11 cellular contexts compared by ENCODE assay signal in the genomic region with DNA sequence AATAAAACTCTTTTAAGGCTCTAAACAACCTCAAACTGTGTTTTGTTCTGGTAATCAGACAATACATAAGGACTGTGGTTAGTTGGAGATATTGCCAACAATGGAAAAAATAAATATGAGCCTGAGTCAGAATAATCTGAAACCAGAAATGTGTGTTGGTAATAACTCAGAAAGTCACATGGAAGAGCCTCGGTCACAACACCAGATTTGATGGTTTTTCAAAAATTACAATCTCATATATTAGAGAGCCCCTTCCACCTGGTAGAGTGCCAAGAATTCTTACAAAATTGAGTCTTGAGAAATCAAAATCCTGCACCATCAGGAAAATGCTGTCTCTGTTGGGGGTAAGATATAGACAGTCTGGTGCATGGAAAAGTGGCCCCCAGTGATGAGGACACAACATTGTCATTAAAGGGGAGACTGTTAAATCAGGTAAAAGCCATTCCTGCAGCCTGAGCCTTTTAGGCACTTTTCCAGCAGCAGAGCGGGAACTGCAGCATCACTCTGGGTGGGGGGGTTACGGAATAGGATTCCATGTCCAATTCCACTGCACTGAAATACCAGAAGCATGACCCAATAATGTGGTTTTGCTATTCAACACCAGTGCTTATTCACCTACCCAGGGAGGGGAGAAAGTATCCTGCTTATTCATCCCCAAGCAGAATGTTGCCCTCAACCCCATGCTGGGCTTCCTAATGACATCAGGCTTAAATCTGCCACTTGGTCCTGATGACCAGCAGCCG. TPM values are rescaled to one million over a fixed set of nuclear protein-coding genes. Genes with fewer than 3 reads are reported as not detected.
DNase-seq lines count a peak whose midpoint lies in the region; ATAC-seq, FAIRE-seq and TF ChIP-seq lines count a peak whose summit lies in the region.
"Had no signal": no experiment of that assay in that cellular context is flagged by ENCODE, and none has a peak within 500 bp of the region (broad histone marks: within the 10 kb centered on the region; RNA-seq: fewer than 3 reads in every experiment).

No MANE protein-coding gene starts in this region.

- H3K4me3 Mint-ChIP-seq in HFFc6 = peak overlapping the region; percentile 60

- peak overlapping the region; percentile 56 to 84 for H3K27ac ChIP-seq in A549
- H3K27ac ChIP-seq: BLaER1 had no signal

- H3K9me3 ChIP-seq in A549 = no peaks in the 10 kb centered on the region
- H3K9me3 ChIP-seq: BLaER1 had no signal

- no peaks in the 10 kb centered on the region for H3K9me3 Mint-ChIP-seq in HFFc6

- ATAC-seq in A549 (peak; percentile 95 to 96), GM19324 (IDR thresholded peaks at IDR 0.05; ENCODE audit: low FRiP score, unreplicated experiment) (no peak)

- CTCF ChIA-PET in A549 (lab: Yijun Ruan, JAX) = interaction anchor here (0.7 to 1.0 kb wide), 2 partner anchors 59 to 463 kb away, joined by 3 to 4 read pairs; no protein-coding TSS in a partner anchor

- DNase-seq in A549 (ENCODE audit: low read depth in 1 of 2, low spot score in 1 of 2) (peak; percentile 58 to 76), HFFc6 (peak; percentile 88), amniotic stem cell (lab: John Stamatoyannopoulos, UW) (peak; percentile 88), iPS-NIHi7 (ENCODE audit: extremely low spot score) (peak; percentile 38), cardiac septum (ENCODE audit: low spot score) (no peak), NCI-H524 (lab: John Stamatoyannopoulos, UW) (no peak), NCI-H128 (lab: John Stamatoyannopoulos, UW; ENCODE audit: unreplicated experiment) (no peak)
- DNase-seq: NCI-H524 treated with DMSO at 0.1 percent for 48 hours had no signal

- no peak for TF ChIP-seq POLR2A in A549 (IDR thresholded peaks at IDR 0.05; ENCODE audit: low read length)

- TF ChIP-seq CTCF in A549 (IDR thresholded peaks at IDR 0.05) (no peak), HFFc6 (IDR thresholded peaks at IDR 0.05) (no peak)

- H3K4me2 ChIP-seq in A549 = peak overlapping the region; percentile 61
- H3K4me2 ChIP-seq: BLaER1 had no signal

- peak overlapping the region; percentile 83 for H3K27ac Mint-ChIP-seq in HFFc6

- 10% methylated on average over 4 of the region's 4 CpGs for WGBS in A549 (ENCODE audit: missing lambda C conversion rate)

- H3K4me1 ChIP-seq in A549 = peaks cover 22% of the 10 kb centered on the region
- H3K4me1 ChIP-seq: BLaER1 had no signal

- peaks cover 35% of the 10 kb centered on the region for H3K4me1 Mint-ChIP-seq in HFFc6 (ENCODE audit: low read depth)

- intact Hi-C loops in cardiac septum (cut with DNase I) = no loop called here

- H3K4me3 ChIP-seq in A549 = no peak overlapping the region
- H3K4me3 ChIP-seq: BLaER1, skin epidermis had no signal

- H3K27me3 Mint-ChIP-seq in HFFc6 (ENCODE audit: insufficient read depth) = peaks cover 2% of the 10 kb centered on the region

- FAIRE-seq in A549 (lab: Jason Lieb, UNC) = no peak

- TF ChIP-seq EP300 in A549 (IDR thresholded peaks at IDR 0.05) = peak; percentile 31 to 83; a peak in 3 of 5 replicates

- POLR2A ChIA-PET in A549 (lab: Yijun Ruan, JAX) = no interaction called here

- peak in 1 of 2 experiments; percentile 30; a peak in 1 of 5 replicates for TF ChIP-seq RAD21 in A549 (conservative IDR thresholded peaks at IDR 0.05 in 1 of 2, IDR thresholded peaks at IDR 0.05 in 1 of 2)

- H3K36me3 Mint-ChIP-seq in HFFc6 (ENCODE audit: low read depth) = peaks cover 14% of the 10 kb centered on the region

TF ChIP-seq in A549, 52 proteins besides CTCF, POLR2A, EP300 and RAD21 (continues in another document):
- TF ChIP-seq HOXA7 (CRISPR knock-in tag; IDR thresholded peaks at IDR 0.05) = no peak
- TF ChIP-seq EHF (CRISPR knock-in tag; IDR thresholded peaks at IDR 0.05) = no peak
- TF ChIP-seq, protein P1, sequence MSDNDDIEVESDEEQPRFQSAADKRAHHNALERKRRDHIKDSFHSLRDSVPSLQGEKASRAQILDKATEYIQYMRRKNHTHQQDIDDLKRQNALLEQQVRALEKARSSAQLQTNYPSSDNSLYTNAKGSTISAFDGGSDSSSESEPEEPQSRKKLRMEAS (IDR thresholded peaks at IDR 0.05) = peak; percentile 41
- TF ChIP-seq HOXB5 (CRISPR knock-in tag; IDR thresholded peaks at IDR 0.05) = no peak
- TF ChIP-seq, protein P2, sequence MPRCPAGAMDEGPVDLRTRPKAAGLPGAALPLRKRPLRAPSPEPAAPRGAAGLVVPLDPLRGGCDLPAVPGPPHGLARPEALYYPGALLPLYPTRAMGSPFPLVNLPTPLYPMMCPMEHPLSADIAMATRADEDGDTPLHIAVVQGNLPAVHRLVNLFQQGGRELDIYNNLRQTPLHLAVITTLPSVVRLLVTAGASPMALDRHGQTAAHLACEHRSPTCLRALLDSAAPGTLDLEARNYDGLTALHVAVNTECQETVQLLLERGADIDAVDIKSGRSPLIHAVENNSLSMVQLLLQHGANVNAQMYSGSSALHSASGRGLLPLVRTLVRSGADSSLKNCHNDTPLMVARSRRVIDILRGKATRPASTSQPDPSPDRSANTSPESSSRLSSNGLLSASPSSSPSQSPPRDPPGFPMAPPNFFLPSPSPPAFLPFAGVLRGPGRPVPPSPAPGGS (IDR thresholded peaks at IDR 0.05) = 0 out of 3 replicates have a peak, but pooled peaks have one; percentile 64
- TF ChIP-seq TFCP2L1 (CRISPR knock-in tag; IDR thresholded peaks at IDR 0.05) = no peak
- TF ChIP-seq, protein P3, sequence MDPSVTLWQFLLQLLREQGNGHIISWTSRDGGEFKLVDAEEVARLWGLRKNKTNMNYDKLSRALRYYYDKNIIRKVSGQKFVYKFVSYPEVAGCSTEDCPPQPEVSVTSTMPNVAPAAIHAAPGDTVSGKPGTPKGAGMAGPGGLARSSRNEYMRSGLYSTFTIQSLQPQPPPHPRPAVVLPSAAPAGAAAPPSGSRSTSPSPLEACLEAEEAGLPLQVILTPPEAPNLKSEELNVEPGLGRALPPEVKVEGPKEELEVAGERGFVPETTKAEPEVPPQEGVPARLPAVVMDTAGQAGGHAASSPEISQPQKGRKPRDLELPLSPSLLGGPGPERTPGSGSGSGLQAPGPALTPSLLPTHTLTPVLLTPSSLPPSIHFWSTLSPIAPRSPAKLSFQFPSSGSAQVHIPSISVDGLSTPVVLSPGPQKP (IDR thresholded peaks at IDR 0.05; ENCODE audit: low read depth, low read length) = no peak
- no peak for TF ChIP-seq MAZ (IDR thresholded peaks at IDR 0.05; ENCODE audit: borderline replicate concordance, low read depth, low read length)
- peak; percentile 72 for TF ChIP-seq GATA3 (IDR thresholded peaks at IDR 0.05; ENCODE audit: borderline replicate concordance)
- no peak for TF ChIP-seq ESRRA (IDR thresholded peaks at IDR 0.05; ENCODE audit: borderline replicate concordance, low read length)
- no peak for TF ChIP-seq EHMT2 (IDR thresholded peaks at IDR 0.05; ENCODE audit: low read depth)
- TF ChIP-seq, protein P4, sequence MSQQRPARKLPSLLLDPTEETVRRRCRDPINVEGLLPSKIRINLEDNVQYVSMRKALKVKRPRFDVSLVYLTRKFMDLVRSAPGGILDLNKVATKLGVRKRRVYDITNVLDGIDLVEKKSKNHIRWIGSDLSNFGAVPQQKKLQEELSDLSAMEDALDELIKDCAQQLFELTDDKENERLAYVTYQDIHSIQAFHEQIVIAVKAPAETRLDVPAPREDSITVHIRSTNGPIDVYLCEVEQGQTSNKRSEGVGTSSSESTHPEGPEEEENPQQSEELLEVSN (IDR thresholded peaks at IDR 0.05; ENCODE audit: borderline replicate concordance, low read depth) = no peak
- TF ChIP-seq RFX5 (IDR thresholded peaks at IDR 0.05) = no peak
- TF ChIP-seq HEYL (CRISPR knock-in tag; IDR thresholded peaks at IDR 0.05) = no peak
- TF ChIP-seq ZSCAN20 (CRISPR knock-in tag; IDR thresholded peaks at IDR 0.05) = no peak
- no peak for TF ChIP-seq RARB (CRISPR knock-in tag; IDR thresholded peaks at IDR 0.05)
- TF ChIP-seq HDAC2 (IDR thresholded peaks at IDR 0.05) = no peak
- peak; percentile 79 for TF ChIP-seq JUNB (IDR thresholded peaks at IDR 0.05)
- TF ChIP-seq NPAS2 (CRISPR knock-in tag; IDR thresholded peaks at IDR 0.05; ENCODE audit: borderline replicate concordance) = no peak
- TF ChIP-seq KDM1A (IDR thresholded peaks at IDR 0.05; ENCODE audit: low read depth) = no peak
- no peak for TF ChIP-seq CHD2 (IDR thresholded peaks at IDR 0.05; ENCODE audit: low read length, partially characterized antibody)
- TF ChIP-seq ZC3H11A (IDR thresholded peaks at IDR 0.05) = no peak
- TF ChIP-seq, protein P5, sequence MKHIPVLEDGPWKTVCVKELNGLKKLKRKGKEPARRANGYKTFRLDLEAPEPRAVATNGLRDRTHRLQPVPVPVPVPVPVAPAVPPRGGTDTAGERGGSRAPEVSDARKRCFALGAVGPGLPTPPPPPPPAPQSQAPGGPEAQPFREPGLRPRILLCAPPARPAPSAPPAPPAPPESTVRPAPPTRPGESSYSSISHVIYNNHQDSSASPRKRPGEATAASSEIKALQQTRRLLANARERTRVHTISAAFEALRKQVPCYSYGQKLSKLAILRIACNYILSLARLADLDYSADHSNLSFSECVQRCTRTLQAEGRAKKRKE (CRISPR knock-in tag; IDR thresholded peaks at IDR 0.05; ENCODE audit: low read depth) = no peak
- no peak for TF ChIP-seq NFE2L2 (conservative IDR thresholded peaks at IDR 0.05; ENCODE audit: low read length)
- TF ChIP-seq SMC3 (IDR thresholded peaks at IDR 0.05) = peak; percentile 36; the same call in 2 of the 3 replicates
- TF ChIP-seq PHF8 (IDR thresholded peaks at IDR 0.05; ENCODE audit: borderline replicate concordance, low read depth) = no peak
- no peak for TF ChIP-seq BHLHE40 (IDR thresholded peaks at IDR 0.05; ENCODE audit: low read depth, low read length)
- no peak for TF ChIP-seq POLR2AphosphoS2 (conservative IDR thresholded peaks at IDR 0.05; ENCODE audit: low read length)
- no peak for TF ChIP-seq NR3C1 (IDR thresholded peaks at IDR 0.05)
- peak; percentile 28 to 60; a peak in 2 of 4 replicates for TF ChIP-seq CEBPB (IDR thresholded peaks at IDR 0.05)
- peak; percentile 50 for TF ChIP-seq MAFK (IDR thresholded peaks at IDR 0.05; ENCODE audit: partially characterized antibody)
- TF ChIP-seq JUN (IDR thresholded peaks at IDR 0.05) = peak in 1 of 2 experiments; percentile 77; a peak in 3 of 5 replicates

RNA-seq across cellular contexts. Expression of a gene that starts 9.5 kb away (rescaled TPM):
- polyA plus RNA-seq in A549 (2011; rRNA removed) = 1.6 and 2.2 TPM in 2 replicates
- 0.56 and 0.67 TPM in 2 replicates for polyA plus RNA-seq in A549 (2012; cell fraction: cytosol; rRNA removed)
- 1.1 and 1.8 TPM in 2 replicates for polyA plus RNA-seq in A549 (2012; cell fraction: nucleus; rRNA removed)
- polyA plus RNA-seq in A549 (2017; fragmentation: RNase III; extraction: RNeasy Plus Mini Kit Qiagen cat#74134 plus additional on column Dnase treatment) = 4.5 to 4.8 TPM (median 4.8 TPM) in 3 replicates
- 1.4 and 6.1 TPM in 2 replicates for polyA minus RNA-seq in A549 (2011; rRNA and poly(A)+ RNA removed)
- 10 to 100 TPM in 4 of 6 experiments, 1 to 10 TPM in 2; 7.5 to 12.5 (median 11.5) TPM for total RNA-seq in HFFc6 (2021; fragmentation: NEBNext Ultra II Directional; extraction: Animal tissue kit (Norgen Biotek cat#: 25700))
- 1.3 TPM for total RNA-seq in cardiac septum

Comparison
In these comparisons a context has a peak if more than half of its experiments do, and no peak if none do; other contexts are left out.
1. DNase-seq: peak in A549 (2 of 2), HFFc6 (single experiment), amniotic stem cell (single experiment) and iPS-NIHi7 (single experiment); none in cardiac septum (single experiment), NCI-H524 (0 of 2) and NCI-H128 (single experiment).